ENCODE assay signal across 12 cellular contexts in genomic region chr1:24987875-24988559, GRCh38. TPM values are rescaled to one million over a fixed set of nuclear protein-coding genes. Genes with fewer than 3 reads are reported as not detected.
A peak's percentile ranks its signal among the peaks of the same experiment; 100 is the strongest.
DNase-seq lines count a peak whose midpoint lies in the region; ATAC-seq and TF ChIP-seq lines count a peak whose summit lies in the region.
"Had no signal": no experiment of that assay in that cellular context is flagged by ENCODE, and none has a peak within 500 bp of the region (broad histone marks: within the 10 kb centered on the region; RNA-seq: fewer than 3 reads in every experiment).

No MANE protein-coding gene starts in this region.

- H3K9me3 ChIP-seq in mucosa of descending colon (no peaks in the 10 kb centered on the region), left ventricle myocardium inferior (replicated peaks) (peaks cover 14% of the 10 kb centered on the region)
- H3K9me3 ChIP-seq: BLaER1 treated with 17β-estradiol and CSF1 and Interleukin-3, amounts not matched to agents 10 nM and 100 nM had no signal

- intact Hi-C loops in mucosa of descending colon (cut with DNase I, micrococcal nuclease) (no loop called here), left ventricle myocardium inferior (cut with micrococcal nuclease) (no loop called here)

- ATAC-seq in HG02678 (IDR thresholded peaks at IDR 0.05; ENCODE audit: unreplicated experiment) (peak; percentile 47), mucosa of descending colon (no peak)

- TF ChIP-seq CTCF in mucosa of descending colon (IDR thresholded peaks at IDR 0.05): no peak
- TF ChIP-seq CTCF in left ventricle myocardium inferior (IDR thresholded peaks at IDR 0.05; ENCODE audit: borderline replicate concordance): no peak

- H3K27me3 ChIP-seq in left ventricle myocardium inferior (ENCODE audit: low read depth): peaks cover 68% of the 10 kb centered on the region
- H3K27me3 ChIP-seq: BLaER1 treated with 17β-estradiol and CSF1 and Interleukin-3, amounts not matched to agents 10 nM and 100 nM had no signal

- no peaks in the 10 kb centered on the region for H3K27me3 Mint-ChIP-seq in activated naive CD4-positive, alpha-beta T cell treated with anti-CD3 and anti-CD28 coated beads, Interleukin-2, amount 50 U/mL, for 24 hours
- no peaks in the 10 kb centered on the region for H3K27me3 Mint-ChIP-seq in stimulated activated naive CD8-positive, alpha-beta T cell treated with anti-CD3 and anti-CD28 coated beads, Interleukin-15, Interleukin-2, amounts not matched to agents 100 ng/mL and 50 ng/mL, for 24 hours

- peaks cover 4% of the 10 kb centered on the region for H3K9me3 Mint-ChIP-seq in activated naive CD4-positive, alpha-beta T cell treated with anti-CD3 and anti-CD28 coated beads, Interleukin-2, amount 50 U/mL, for 24 hours
- H3K9me3 Mint-ChIP-seq in stimulated activated naive CD8-positive, alpha-beta T cell treated with anti-CD3 and anti-CD28 coated beads, Interleukin-15, Interleukin-2, amounts not matched to agents 100 ng/mL and 50 ng/mL, for 24 hours: peaks cover 4% of the 10 kb centered on the region

- H3K4me1 Mint-ChIP-seq in activated naive CD4-positive, alpha-beta T cell treated with anti-CD3 and anti-CD28 coated beads, Interleukin-2, amount 50 U/mL, for 24 hours: peaks cover 97% of the 10 kb centered on the region
- peaks cover 97% of the 10 kb centered on the region for H3K4me1 Mint-ChIP-seq in stimulated activated naive CD8-positive, alpha-beta T cell treated with anti-CD3 and anti-CD28 coated beads, Interleukin-15, Interleukin-2, amounts not matched to agents 100 ng/mL and 50 ng/mL, for 24 hours (ENCODE audit: low read depth)

- H3K4me3 ChIP-seq in mucosa of descending colon (no peak overlapping the region), left ventricle myocardium inferior (no peak overlapping the region)
- H3K4me3 ChIP-seq: BLaER1 treated with 17β-estradiol and CSF1 and Interleukin-3, amounts not matched to agents 10 nM and 100 nM had no signal

- H3K4me1 ChIP-seq in mucosa of descending colon (ENCODE audit: low read depth): no peaks in the 10 kb centered on the region
- no peaks in the 10 kb centered on the region for H3K4me1 ChIP-seq in left ventricle myocardium inferior

- H3K27ac ChIP-seq in left ventricle myocardium inferior (replicated peaks): no peak overlapping the region
- H3K27ac ChIP-seq: BLaER1 treated with 17β-estradiol and CSF1 and Interleukin-3, amounts not matched to agents 10 nM and 100 nM had no signal

- H3K36me3 ChIP-seq in mucosa of descending colon (ENCODE audit: low read depth): no peaks in the 10 kb centered on the region
- no peaks in the 10 kb centered on the region for H3K36me3 ChIP-seq in left ventricle myocardium inferior
- H3K36me3 ChIP-seq: BLaER1 treated with 17β-estradiol and CSF1 and Interleukin-3, amounts not matched to agents 10 nM and 100 nM had no signal

- DNase-seq in stimulated activated CD4-positive, alpha-beta T cell treated with anti-CD3 and anti-CD28 coated beads, Interleukin-1b, Interleukin-23, amount 100 ng/mL, for 48 hours: peak; percentile 60
- DNase-seq in stimulated activated CD4-positive, alpha-beta T cell treated with anti-CD3 and anti-CD28 coated beads, Interleukin-12 subunit alpha, Interleukin-12 subunit beta, amount 100 ng/mL, for 4 hours: no peak
- DNase-seq in NCI-H345 treated with DMSO at 0.1 percent for 48 hours (lab: John Stamatoyannopoulos, UW; ENCODE audit: unreplicated experiment) (no peak), mucosa of descending colon (no peak), left ventricle myocardium inferior (no peak)
- DNase-seq: GF-D8; NCI-H1417; stimulated activated naive CD4-positive, alpha-beta T cell had no signal

- H3K36me3 Mint-ChIP-seq in activated naive CD4-positive, alpha-beta T cell treated with anti-CD3 and anti-CD28 coated beads, Interleukin-2, amount 50 U/mL, for 24 hours: peaks cover 6% of the 10 kb centered on the region
- H3K36me3 Mint-ChIP-seq in stimulated activated naive CD8-positive, alpha-beta T cell treated with anti-CD3 and anti-CD28 coated beads, Interleukin-15, Interleukin-2, amounts not matched to agents 100 ng/mL and 50 ng/mL, for 24 hours (ENCODE audit: low read depth): peaks cover 11% of the 10 kb centered on the region

- H3K4me3 Mint-ChIP-seq in activated naive CD4-positive, alpha-beta T cell treated with anti-CD3 and anti-CD28 coated beads, Interleukin-2, amount 50 U/mL, for 24 hours: peak overlapping the region; percentile 72
- peak overlapping the region; percentile 42 for H3K4me3 Mint-ChIP-seq in stimulated activated naive CD8-positive, alpha-beta T cell treated with anti-CD3 and anti-CD28 coated beads, Interleukin-15, Interleukin-2, amounts not matched to agents 100 ng/mL and 50 ng/mL, for 24 hours

- peak overlapping the region; percentile 93 for H3K27ac Mint-ChIP-seq in activated naive CD4-positive, alpha-beta T cell treated with anti-CD3 and anti-CD28 coated beads, Interleukin-2, amount 50 U/mL, for 24 hours
- peak overlapping the region; percentile 89 for H3K27ac Mint-ChIP-seq in stimulated activated naive CD8-positive, alpha-beta T cell treated with anti-CD3 and anti-CD28 coated beads, Interleukin-15, Interleukin-2, amounts not matched to agents 100 ng/mL and 50 ng/mL, for 24 hours

RNA-seq across cellular contexts. Expression of gene RUNX3, which starts 57.9 kb away (rescaled TPM):
- total RNA-seq in mucosa of descending colon (1 to 10 TPM; 3.2 to 6.1 (median 5.0) TPM), left ventricle myocardium inferior (0.52 TPM)
